ENCODE assay signal across 9 cellular contexts in genomic region chr5:150112211-150113046, GRCh38. TPM values are rescaled to one million over a fixed set of nuclear protein-coding genes. Genes with fewer than 3 reads are reported as not detected.
DNase-seq lines count a peak whose midpoint lies in the region; ATAC-seq, FAIRE-seq and TF ChIP-seq lines count a peak whose summit lies in the region.
"Had no signal": no experiment of that assay in that cellular context is flagged by ENCODE, and none has a peak within 500 bp of the region (broad histone marks: within the 10 kb centered on the region; RNA-seq: fewer than 3 reads in every experiment).

No MANE protein-coding gene starts in this region.

- H3K79me2 ChIP-seq in astrocyte (ENCODE audit: insufficient read depth, low read length): no peaks in the 10 kb centered on the region

- no peak for TF ChIP-seq EP300 in suprapubic skin (IDR thresholded peaks at IDR 0.05)

- H3K4me1 ChIP-seq in astrocyte (ENCODE audit: insufficient read depth, low read length) (peaks cover 22% of the 10 kb centered on the region), suprapubic skin (peaks cover 17% of the 10 kb centered on the region)

- DNase-seq in H4 (ENCODE audit: low spot score) (peak; percentile 85), astrocyte (ENCODE audit: low read depth) (peak; percentile 90), iPS-NIHi11 (ENCODE audit: low spot score) (peak; percentile 2), suprapubic skin (ENCODE audit: low spot score in 2 of 2) (peak in 1 of 2 donors; percentile 82), T-helper 17 cell (no peak), CD14-positive monocyte (ENCODE audit: low spot score) (no peak), NCI-H1417 (lab: John Stamatoyannopoulos, UW) (no peak)

- H3K4me1 Mint-ChIP-seq in astrocyte (ENCODE audit: low read depth, unreplicated experiment) (peaks cover 31% of the 10 kb centered on the region), T-helper 17 cell (peaks cover 2% of the 10 kb centered on the region), CD14-positive monocyte (peaks cover 33% of the 10 kb centered on the region)

- H3K27me3 ChIP-seq in astrocyte (ENCODE audit: insufficient read depth, low read length) (no peaks in the 10 kb centered on the region), suprapubic skin (no peaks in the 10 kb centered on the region)

- TF ChIP-seq CTCF in astrocyte (IDR thresholded peaks at IDR 0.05; ENCODE audit: insufficient read depth, low read depth, low read length) (no peak), suprapubic skin (IDR thresholded peaks at IDR 0.05) (no peak), CD14-positive monocyte (IDR thresholded peaks at IDR 0.05) (no peak)

- no peak overlapping the region for H3K4me3 Mint-ChIP-seq in astrocyte (ENCODE audit: unreplicated experiment)
- H3K4me3 Mint-ChIP-seq in T-helper 17 cell: no peak overlapping the region
- H3K4me3 Mint-ChIP-seq in CD14-positive monocyte: no peak overlapping the region

- H3K9me3 ChIP-seq in astrocyte (ENCODE audit: insufficient read depth, low read depth, low read length) (no peaks in the 10 kb centered on the region), suprapubic skin (no peaks in the 10 kb centered on the region), T-helper 17 cell (ENCODE audit: control insufficient read depth, low read length, poor library complexity, severe bottlenecking) (no peaks in the 10 kb centered on the region)

- H3K27ac Mint-ChIP-seq in astrocyte (ENCODE audit: unreplicated experiment): peak overlapping the region; percentile 77
- no peak overlapping the region for H3K27ac Mint-ChIP-seq in T-helper 17 cell
- H3K27ac Mint-ChIP-seq in CD14-positive monocyte: no peak overlapping the region

- H3K27me3 Mint-ChIP-seq in astrocyte (ENCODE audit: low read depth, unreplicated experiment) (no peaks in the 10 kb centered on the region), T-helper 17 cell (peaks cover 45% of the 10 kb centered on the region), CD14-positive monocyte (ENCODE audit: low read depth in 3 of 3) (peaks cover 3 to 7% (median 3%) of the 10 kb centered on the region in 3 donors)

- no peak for TF ChIP-seq POLR2A in suprapubic skin (IDR thresholded peaks at IDR 0.05)

- H3K9ac ChIP-seq in astrocyte (ENCODE audit: low read length): peak overlapping the region; percentile 48

- H3K9me3 Mint-ChIP-seq in astrocyte (ENCODE audit: unreplicated experiment) (peaks cover 2% of the 10 kb centered on the region), CD14-positive monocyte (no peaks in the 10 kb centered on the region)

- peak; percentile 89 for FAIRE-seq in astrocyte (lab: Jason Lieb, UNC)

- H3K36me3 ChIP-seq in astrocyte (ENCODE audit: insufficient read depth, low read length) (peaks cover 10% of the 10 kb centered on the region), suprapubic skin (peaks cover under 1% of the 10 kb centered on the region)

- 37% methylated on average over 3 of the region's 6 CpGs for WGBS in suprapubic skin

- H3K27ac ChIP-seq in astrocyte (ENCODE audit: low read depth, low read length) (peak overlapping the region; percentile 74), suprapubic skin (peak overlapping the region; percentile 58)

- H3K4me2 ChIP-seq in astrocyte (ENCODE audit: low read length): peak overlapping the region; percentile 46

- no peaks in the 10 kb centered on the region for H4K20me1 ChIP-seq in astrocyte (ENCODE audit: insufficient read depth, low read length)

- H2AFZ ChIP-seq in astrocyte (ENCODE audit: low read depth, low read length): peak overlapping the region; percentile 31

- ATAC-seq in T-helper 17 cell: no peak
- ATAC-seq in GM18519 (IDR thresholded peaks at IDR 0.05; ENCODE audit: low FRiP score, unreplicated experiment): no peak

- H3K36me3 Mint-ChIP-seq in astrocyte (ENCODE audit: low read depth, unreplicated experiment) (peaks cover 3% of the 10 kb centered on the region), T-helper 17 cell (ENCODE audit: low read depth) (no peaks in the 10 kb centered on the region), CD14-positive monocyte (no peaks in the 10 kb centered on the region)

- H3K4me3 ChIP-seq in astrocyte (ENCODE audit: insufficient read depth, low read depth, low read length) (no peak overlapping the region), suprapubic skin (no peak overlapping the region)

- intact Hi-C loops in CD14-positive monocyte (cut with micrococcal nuclease): no loop called here

RNA-seq across cellular contexts. Expression of gene CSF1R, which starts 26.1 kb away (rescaled TPM):
- 0.02 TPM in 1 of 2 replicates, not detected in the other for total RNA-seq in H4 (2014; rRNA removed; shearing (Covaris generic))
- total RNA-seq in astrocyte (1.4 and 1.6 TPM in 2 replicates), suprapubic skin (10 to 100 TPM in 3 of 4 donors, 1 to 10 TPM in 1; 9.9 to 39.7 (median 19.7) TPM), T-helper 17 cell (1 to 10 TPM; 2.7 to 3.4 TPM)
- 100 to 1,000 TPM; 180 to 242 TPM for polyA plus RNA-seq in CD14-positive monocyte
- total RNA-seq: dermis microvascular lymphatic vessel endothelial cell had no signal

RNA-seq across cellular contexts. Expression of gene PDGFRB, which starts 43.2 kb away (rescaled TPM):
- 21.6 and 30.1 TPM in 2 replicates for total RNA-seq in H4 (2014; rRNA removed; shearing (Covaris generic))
- total RNA-seq in astrocyte (78.8 and 96.6 TPM in 2 replicates), suprapubic skin (10 to 100 TPM; 23.8 to 51.4 (median 43.9) TPM), T-helper 17 cell (under 1 TPM in 1 of 2 donors, not detected in 1; 0.57 TPM)
- under 1 TPM; 0.04 to 0.20 TPM for polyA plus RNA-seq in CD14-positive monocyte

RNA-seq across cellular contexts. Expression of gene CDX1, which starts 54.1 kb away (rescaled TPM):
- not detected in 2 replicates for total RNA-seq in H4 (2014; rRNA removed; shearing (Covaris generic))
- total RNA-seq in astrocyte (0.50 TPM in 1 of 2 replicates, not detected in the other), suprapubic skin (under 1 TPM in 2 of 4 donors, not detected in 2; 0.26 to 0.76 TPM), T-helper 17 cell (not detected)
- not detected for polyA plus RNA-seq in CD14-positive monocyte
- total RNA-seq: dermis microvascular lymphatic vessel endothelial cell had no signal

Comparison
In these comparisons a context has a peak if more than half of its experiments do, and no peak if none do; other contexts are left out.
1. DNase-seq: peak in H4 (single experiment), astrocyte (single experiment) and iPS-NIHi11 (single experiment); none in T-helper 17 cell (0 of 3), CD14-positive monocyte (single experiment) and NCI-H1417 (0 of 3).
2. RNA of gene PDGFRB, which starts 43.2 kb away (total RNA-seq): 78.8 to 96.6 TPM in astrocyte, 23.8 to 51.4 TPM in suprapubic skin and 21.6 to 30.1 TPM in H4; 0.57 TPM in T-helper 17 cell; every median in the first group is over 10 times any median in the second.